In genomic region chr19:46015080-46015960, GRCh38 we compare ENCODE assay signal across 8 cellular contexts. TPM values are rescaled to one million over a fixed set of nuclear protein-coding genes. Genes with fewer than 3 reads are reported as not detected.
A peak's percentile ranks its signal among the peaks of the same experiment; 100 is the strongest.
DNase-seq lines count a peak whose midpoint lies in the region; ATAC-seq lines count a peak whose summit lies in the region.

No MANE protein-coding gene starts in this region.

- peak overlapping the region; percentile 80 to 83 for H3K4me3 Mint-ChIP-seq in stimulated activated naive B cell treated with anti-CD40 and anti-IgM and Interleukin-4, amounts not matched to agents 10 μg/mL and 1 μg/mL and 100 μg/mL, for 72 hours

- in situ Hi-C loops in Caki2 (cut with HindIII; ENCODE audit: low pct_unique_long_range_greater_than_20kb, low sequenced_read_pairs) = no loop called here

- no peaks in the 10 kb centered on the region for H3K9me3 ChIP-seq in effector memory CD4-positive, alpha-beta T cell (ENCODE audit: control insufficient read depth, low read length)
- no peaks in the 10 kb centered on the region for H3K9me3 ChIP-seq in mucosa of stomach (ENCODE audit: control insufficient read depth, low read length)

- H3K27ac ChIP-seq in effector memory CD4-positive, alpha-beta T cell (ENCODE audit: insufficient read depth, low read length, poor library complexity, severe bottlenecking) = peak overlapping the region; percentile 25

- H3K36me3 ChIP-seq in effector memory CD4-positive, alpha-beta T cell (ENCODE audit: control insufficient read depth, insufficient read depth, low read length) = no peaks in the 10 kb centered on the region
- no peaks in the 10 kb centered on the region for H3K36me3 ChIP-seq in mucosa of stomach (ENCODE audit: control insufficient read depth, insufficient read depth, low read length)

- H3K9me3 Mint-ChIP-seq in stimulated activated naive B cell treated with anti-CD40 and anti-IgM and Interleukin-4, amounts not matched to agents 10 μg/mL and 1 μg/mL and 100 μg/mL, for 72 hours = no peaks in the 10 kb centered on the region

- ATAC-seq in stimulated activated naive B cell treated with anti-CD40 and anti-IgM and Interleukin-4, amounts not matched to agents 10 μg/mL and 1 μg/mL and 100 μg/mL, for 72 hours (replicated peaks) = peak; percentile 69 to 74

- peak overlapping the region; percentile 48 for H3K9ac ChIP-seq in mucosa of stomach (ENCODE audit: low read length)

- DNase-seq in Caki2 (ENCODE audit: low read depth) (peak; percentile 89), NCI-H187 treated with DMSO at 0.1 percent for 48 hours (lab: John Stamatoyannopoulos, UW) (peak; percentile 61), epidermal melanocyte (ENCODE audit: insufficient read length, low spot score) (no peak), mesenteric fat pad (ENCODE audit: low spot score) (no peak)
- DNase-seq in activated CD8-positive, alpha-beta memory T cell treated with anti-CD3 and anti-CD28 coated beads for 24 hours = peak; percentile 79
- DNase-seq in effector memory CD4-positive, alpha-beta T cell = peak; percentile 46 to 64 (median 48)
- peak; percentile 37 for DNase-seq in stimulated activated naive B cell treated with anti-CD40 and anti-IgM and Interleukin-4, amounts not matched to agents 10 μg/mL and 1 μg/mL and 100 μg/mL, for 72 hours

- peaks cover 16 to 24% of the 10 kb centered on the region in 2 donors for H3K4me1 Mint-ChIP-seq in stimulated activated naive B cell treated with anti-CD40 and anti-IgM and Interleukin-4, amounts not matched to agents 10 μg/mL and 1 μg/mL and 100 μg/mL, for 72 hours

- peaks cover 17 to 25% of the 10 kb centered on the region in 2 donors for H3K27me3 Mint-ChIP-seq in stimulated activated naive B cell treated with anti-CD40 and anti-IgM and Interleukin-4, amounts not matched to agents 10 μg/mL and 1 μg/mL and 100 μg/mL, for 72 hours

- peak overlapping the region; percentile 88 for H3K4me3 ChIP-seq in effector memory CD4-positive, alpha-beta T cell (ENCODE audit: insufficient read depth, low read depth, low read length, poor library complexity, severe bottlenecking)
- H3K4me3 ChIP-seq in mucosa of stomach (ENCODE audit: low read length) = peak overlapping the region; percentile 8

- H3K36me3 Mint-ChIP-seq in stimulated activated naive B cell treated with anti-CD40 and anti-IgM and Interleukin-4, amounts not matched to agents 10 μg/mL and 1 μg/mL and 100 μg/mL, for 72 hours = peaks cover 21 to 40% of the 10 kb centered on the region in 2 donors

- no peaks in the 10 kb centered on the region for H3K27me3 ChIP-seq in effector memory CD4-positive, alpha-beta T cell (replicated peaks; ENCODE audit: control insufficient read depth, insufficient read depth, low read length, poor library complexity, severe bottlenecking)
- peaks cover 22% of the 10 kb centered on the region for H3K27me3 ChIP-seq in mucosa of stomach (ENCODE audit: control insufficient read depth, insufficient read depth, low read length)

- H3K4me1 ChIP-seq in effector memory CD4-positive, alpha-beta T cell (ENCODE audit: control insufficient read depth, insufficient read depth, low read length, poor library complexity, severe bottlenecking) = peaks cover 11% of the 10 kb centered on the region
- H3K4me1 ChIP-seq in mucosa of stomach (ENCODE audit: control insufficient read depth, insufficient read depth, low read length) = peaks cover 17% of the 10 kb centered on the region

- no peak overlapping the region for H3K27ac Mint-ChIP-seq in stimulated activated naive B cell treated with anti-CD40 and anti-IgM and Interleukin-4, amounts not matched to agents 10 μg/mL and 1 μg/mL and 100 μg/mL, for 72 hours

RNA-seq across cellular contexts. Expression of gene PGLYRP1, which starts 7.5 kb away (rescaled TPM):
- total RNA-seq in Caki2 (2014; rRNA removed; shearing (Covaris generic); ENCODE audit: low replicate concordance) = not detected in 2 replicates
- total RNA-seq in mesenteric fat pad = 1.6 TPM

RNA-seq across cellular contexts. Expression of gene CCDC61, which starts 20.1 kb away (rescaled TPM):
- 11.1 and 17.0 TPM in 2 replicates for total RNA-seq in Caki2 (2014; rRNA removed; shearing (Covaris generic); ENCODE audit: low replicate concordance)
- total RNA-seq in mesenteric fat pad = 9.8 TPM

RNA-seq across cellular contexts. Expression of gene IGFL4, which starts 25.5 kb away (rescaled TPM):
- total RNA-seq in Caki2 (2014; rRNA removed; shearing (Covaris generic); ENCODE audit: low replicate concordance) = not detected in 2 replicates
- not detected for total RNA-seq in mesenteric fat pad

RNA-seq across cellular contexts. Expression of gene NOVA2, which starts 41.7 kb away (rescaled TPM):
- total RNA-seq in Caki2 (2014; rRNA removed; shearing (Covaris generic); ENCODE audit: low replicate concordance) = not detected in 2 replicates
- total RNA-seq in mesenteric fat pad = 15.4 TPM

Comparison
In these comparisons a context has a peak if more than half of its experiments do, and no peak if none do; other contexts are left out.
1. DNase-seq: peak in Caki2 (single experiment), NCI-H187 treated with DMSO at 0.1 percent for 48 hours (single experiment), activated CD8-positive, alpha-beta memory T cell treated with anti-CD3 and anti-CD28 coated beads for 24 hours (single experiment), effector memory CD4-positive, alpha-beta T cell (3 of 3) and stimulated activated naive B cell treated with anti-CD40 and anti-IgM and Interleukin-4, amounts not matched to agents 10 μg/mL and 1 μg/mL and 100 μg/mL, for 72 hours (single experiment); none in epidermal melanocyte (single experiment) and mesenteric fat pad (single experiment).